In the genomic region with DNA sequence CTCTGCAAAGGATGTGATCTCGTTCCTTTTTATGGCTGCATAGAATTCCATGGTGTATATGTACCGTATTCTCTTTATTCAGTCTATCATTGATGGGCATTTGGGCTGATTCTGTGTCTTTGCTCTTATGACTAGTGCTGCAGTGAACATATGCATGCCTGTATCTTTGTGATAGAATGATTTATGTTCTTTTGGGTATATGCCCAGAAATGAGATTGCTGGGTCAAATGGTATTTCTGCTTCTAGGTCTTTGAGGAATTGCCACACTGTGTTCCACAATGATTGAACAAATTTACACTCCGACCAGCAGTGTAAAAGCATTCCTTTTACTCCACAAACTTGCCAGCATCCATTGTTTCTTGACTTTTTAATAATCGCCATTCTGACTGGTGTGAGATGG, we compare ENCODE assay signal across 32 cellular contexts.
A peak's percentile ranks its signal among the peaks of the same experiment; 100 is the strongest.
DNase-seq lines count a peak whose midpoint lies in the region; ATAC-seq, FAIRE-seq and TF ChIP-seq lines count a peak whose summit lies in the region.
"Had no signal": no experiment of that assay in that cellular context is flagged by ENCODE, and none has a peak within 500 bp of the region (broad histone marks: within the 10 kb centered on the region; RNA-seq: fewer than 3 reads in every experiment).

No MANE protein-coding gene starts in this region.

- intact Hi-C loops in A673 (cut with micrococcal nuclease; ENCODE audit: unreplicated experiment) (no loop called here), left cardiac atrium (cut with DNase I) (no loop called here)

- no peak overlapping the region for H3K27ac ChIP-seq in A673 (ENCODE audit: low read depth, low read length, poor library complexity, severe bottlenecking)
- no peak overlapping the region for H3K27ac ChIP-seq in astrocyte (ENCODE audit: low read depth, low read length)
- H3K27ac ChIP-seq: esophagus squamous epithelium, psoas muscle, SJSA1, skin epidermis, uterus had no signal

- no peak overlapping the region for H3K27ac Mint-ChIP-seq in astrocyte (ENCODE audit: unreplicated experiment)
- H3K27ac Mint-ChIP-seq: activated naive CD4-positive, alpha-beta T cell treated with anti-CD3 and anti-CD28 coated beads, Interleukin-2, amount 50 U/mL, for 24 hours; endodermal cell; naive thymus-derived CD8-positive, alpha-beta T cell; stimulated activated naive CD8-positive, alpha-beta T cell treated with anti-CD3 and anti-CD28 coated beads, Interleukin-15, amount 100 ng/mL, for 72 hours had no signal

- ATAC-seq in HG03354 (IDR thresholded peaks at IDR 0.05; ENCODE audit: poor library complexity, severe bottlenecking, unreplicated experiment) (no peak), left cardiac atrium (no peak)
- ATAC-seq: naive thymus-derived CD8-positive, alpha-beta T cell; psoas muscle; stimulated activated naive CD8-positive, alpha-beta T cell treated with anti-CD3 and anti-CD28 coated beads, Interleukin-15, amount 100 ng/mL, for 72 hours had no signal

- no peak for TF ChIP-seq CTCF in A673 (conservative IDR thresholded peaks at IDR 0.05; ENCODE audit: low read depth, low read length)
- no peak for TF ChIP-seq CTCF in astrocyte (IDR thresholded peaks at IDR 0.05; ENCODE audit: insufficient read depth, low read depth, low read length)

- POLR2A ChIA-PET in A673 (lab: Charles Lee; ENCODE audit: low non-redundant PET) = no interaction called here

- CTCF ChIA-PET in A673 (lab: Charles Lee) = no interaction called here

- H3K36me3 ChIP-seq in A673 (ENCODE audit: insufficient read depth, low read length, poor library complexity, severe bottlenecking) (no peaks in the 10 kb centered on the region), astrocyte (ENCODE audit: insufficient read depth, low read length) (no peaks in the 10 kb centered on the region)
- H3K36me3 ChIP-seq: esophagus squamous epithelium, MG63, SJSA1, uterus had no signal

- no TSS peak for BruUV-seq in A673 (replicated peaks; lab: Mats Ljungman, UMichigan)

- H3K9me3 ChIP-seq in A673 (ENCODE audit: low read depth, low read length, poor library complexity, severe bottlenecking) = no peaks in the 10 kb centered on the region
- no peaks in the 10 kb centered on the region for H3K9me3 ChIP-seq in astrocyte (ENCODE audit: insufficient read depth, low read depth, low read length)
- H3K9me3 ChIP-seq: Caco-2, esophagus squamous epithelium, MG63, psoas muscle, SJSA1, uterus had no signal

- no peak overlapping the region for H3K9ac ChIP-seq in astrocyte (ENCODE audit: low read length)

- no peaks in the 10 kb centered on the region for H3K4me1 ChIP-seq in A673 (ENCODE audit: insufficient read depth, low read length, poor library complexity, severe bottlenecking)
- H3K4me1 ChIP-seq in astrocyte (ENCODE audit: insufficient read depth, low read length) = peaks cover 2% of the 10 kb centered on the region
- H3K4me1 ChIP-seq: Caco-2, esophagus squamous epithelium, psoas muscle, SJSA1, uterus had no signal

- H3K27me3 Mint-ChIP-seq in astrocyte (ENCODE audit: low read depth, unreplicated experiment) = no peaks in the 10 kb centered on the region
- H3K27me3 Mint-ChIP-seq: activated naive CD4-positive, alpha-beta T cell treated with anti-CD3 and anti-CD28 coated beads, Interleukin-2, amount 50 U/mL, for 24 hours; naive thymus-derived CD8-positive, alpha-beta T cell; stimulated activated naive CD8-positive, alpha-beta T cell treated with anti-CD3 and anti-CD28 coated beads, Interleukin-15, amount 100 ng/mL, for 72 hours had no signal

- DNase-seq in A673 (ENCODE audit: low spot score) = peak; percentile 72
- peak; percentile 11 for DNase-seq in HS-5 (ENCODE audit: low read depth)
- DNase-seq in astrocyte (ENCODE audit: low read depth) = peak; percentile 79
- peak; percentile 20 for DNase-seq in fibroblast of peridontal ligament (ENCODE audit: extremely low read depth)
- DNase-seq in NOMO-1 treated with dmso at 0.1 percent for 144 hours (lab: John Stamatoyannopoulos, UW; ENCODE audit: unreplicated experiment) = no peak
- DNase-seq in RKO (ENCODE audit: low spot score) = no peak
- DNase-seq in left cardiac atrium = no peak
- DNase-seq: activated CD4-positive, alpha-beta T cell treated with anti-CD3 and anti-CD28 coated beads, Interleukin-2, amount 50 U/mL, for 4 hours; activated CD8-positive, alpha-beta memory T cell treated with anti-CD3 and anti-CD28 coated beads, Interleukin-2, amount 50 U/mL, for 4 hours; Caco-2; caudate nucleus; DMS79 treated with DMSO at 0.1 percent for 48 hours; endodermal cell; esophagus squamous epithelium; glutamatergic neuron; MG63; naive thymus-derived CD8-positive, alpha-beta T cell; NCI-H1417; NCI-H2029 treated with DMSO at 0.1 percent for 48 hours; NCI-H69; nucleus accumbens; psoas muscle; stimulated activated naive CD8-positive, alpha-beta T cell treated with anti-CD3 and anti-CD28 coated beads, Interleukin-15, amount 100 ng/mL, for 72 hours; uterus had no signal

- H3K27me3 ChIP-seq in A673 (replicated peaks; ENCODE audit: insufficient read depth, low read depth, low read length, poor library complexity) (no peaks in the 10 kb centered on the region), astrocyte (ENCODE audit: insufficient read depth, low read length) (no peaks in the 10 kb centered on the region)
- H3K27me3 ChIP-seq: esophagus squamous epithelium, MG63, SJSA1, uterus had no signal

- no peak overlapping the region for H3K4me3 ChIP-seq in A673 (ENCODE audit: low read depth, low read length, poor library complexity, severe bottlenecking)
- no peak overlapping the region for H3K4me3 ChIP-seq in astrocyte (ENCODE audit: insufficient read depth, low read depth, low read length)
- H3K4me3 ChIP-seq: esophagus squamous epithelium, MG63, psoas muscle, SJSA1, skin epidermis, uterus had no signal

- H3K9me3 Mint-ChIP-seq in astrocyte (ENCODE audit: unreplicated experiment) = no peaks in the 10 kb centered on the region
- H3K9me3 Mint-ChIP-seq: activated naive CD4-positive, alpha-beta T cell treated with anti-CD3 and anti-CD28 coated beads, Interleukin-2, amount 50 U/mL, for 24 hours; endodermal cell; naive thymus-derived CD8-positive, alpha-beta T cell; stimulated activated naive CD8-positive, alpha-beta T cell treated with anti-CD3 and anti-CD28 coated beads, Interleukin-15, amount 100 ng/mL, for 72 hours had no signal

- no peaks in the 10 kb centered on the region for H3K36me3 Mint-ChIP-seq in astrocyte (ENCODE audit: low read depth, unreplicated experiment)
- H3K36me3 Mint-ChIP-seq: activated naive CD4-positive, alpha-beta T cell treated with anti-CD3 and anti-CD28 coated beads, Interleukin-2, amount 50 U/mL, for 24 hours; naive thymus-derived CD8-positive, alpha-beta T cell had no signal

- no peak for FAIRE-seq in astrocyte (lab: Jason Lieb, UNC)
- FAIRE-seq: H1, keratinocyte, RCC 7860, TTC549 had no signal

- no peaks in the 10 kb centered on the region for H3K4me1 Mint-ChIP-seq in astrocyte (ENCODE audit: low read depth, unreplicated experiment)
- H3K4me1 Mint-ChIP-seq: endodermal cell had no signal

- H3K4me2 ChIP-seq in astrocyte (ENCODE audit: low read length) = no peak overlapping the region

- no peaks in the 10 kb centered on the region for H4K20me1 ChIP-seq in astrocyte (ENCODE audit: insufficient read depth, low read length)

- no peaks in the 10 kb centered on the region for H3K79me2 ChIP-seq in astrocyte (ENCODE audit: insufficient read depth, low read length)

- no peak overlapping the region for H3K4me3 Mint-ChIP-seq in astrocyte (ENCODE audit: unreplicated experiment)
- H3K4me3 Mint-ChIP-seq: activated naive CD4-positive, alpha-beta T cell treated with anti-CD3 and anti-CD28 coated beads, Interleukin-2, amount 50 U/mL, for 24 hours; endodermal cell; naive thymus-derived CD8-positive, alpha-beta T cell; stimulated activated naive CD8-positive, alpha-beta T cell treated with anti-CD3 and anti-CD28 coated beads, Interleukin-15, amount 100 ng/mL, for 72 hours had no signal

- no peak overlapping the region for H2AFZ ChIP-seq in astrocyte (ENCODE audit: low read depth, low read length)

Comparison
In these comparisons a context has a peak if more than half of its experiments do, and no peak if none do; other contexts are left out.
1. DNase-seq: peak in A673 (single experiment), HS-5 (single experiment), astrocyte (single experiment) and fibroblast of peridontal ligament (single experiment); none in NOMO-1 treated with dmso at 0.1 percent for 144 hours (single experiment), RKO (single experiment) and left cardiac atrium (single experiment).